9 cellular contexts compared by ENCODE assay signal in genomic region chr1:201025571-201026002, GRCh38. TPM values are rescaled to one million over a fixed set of nuclear protein-coding genes. Genes with fewer than 3 reads are reported as not detected.
DNase-seq lines count a peak whose midpoint lies in the region; ATAC-seq and TF ChIP-seq lines count a peak whose summit lies in the region.
"Had no signal": no experiment of that assay in that cellular context is flagged by ENCODE, and none has a peak within 500 bp of the region (broad histone marks: within the 10 kb centered on the region; RNA-seq: fewer than 3 reads in every experiment).

No MANE protein-coding gene starts in this region.

- peaks cover 39 to 54% of the 10 kb centered on the region in 2 donors for H3K4me1 Mint-ChIP-seq in natural killer cell treated with Interleukin-12 subunit alpha and Interleukin-12 subunit beta and Interleukin-15 and Interleukin-18, amount 100 ng/mL, for 72 hours (ENCODE audit: low read depth in 2 of 2)
- peaks cover 30 to 42% of the 10 kb centered on the region in 2 donors for H3K4me1 Mint-ChIP-seq in natural killer cell
- H3K4me1 Mint-ChIP-seq in stimulated activated effector memory CD8-positive, alpha-beta T cell treated with anti-CD3 and anti-CD28 coated beads, Interleukin-12 subunit alpha, Interleukin-12 subunit beta, amount 100 ng/mL, for 72 hours: peaks cover 68% of the 10 kb centered on the region

- peak overlapping the region; percentile 48 for H3K27ac ChIP-seq in caudate nucleus (ENCODE audit: low read depth, low read length)

- no peak for TF ChIP-seq CTCF in natural killer cell (IDR thresholded peaks at IDR 0.05)

- peak overlapping the region; percentile 44 to 90 for H3K27ac Mint-ChIP-seq in natural killer cell treated with Interleukin-12 subunit alpha and Interleukin-12 subunit beta and Interleukin-15 and Interleukin-18, amount 100 ng/mL, for 72 hours
- H3K27ac Mint-ChIP-seq in natural killer cell: no peak overlapping the region
- peak overlapping the region; percentile 74 for H3K27ac Mint-ChIP-seq in stimulated activated effector memory CD8-positive, alpha-beta T cell treated with anti-CD3 and anti-CD28 coated beads, Interleukin-12 subunit alpha, Interleukin-12 subunit beta, amount 100 ng/mL, for 72 hours

- peak in 1 of 2 donors; percentile 44 for ATAC-seq in natural killer cell treated with Interleukin-12 subunit alpha and Interleukin-12 subunit beta and Interleukin-15 and Interleukin-18, amount 100 ng/mL, for 72 hours
- ATAC-seq in natural killer cell: no peak
- ATAC-seq in stimulated activated effector memory CD8-positive, alpha-beta T cell treated with anti-CD3 and anti-CD28 coated beads, Interleukin-12 subunit alpha, Interleukin-12 subunit beta, amount 100 ng/mL, for 72 hours: peak; percentile 27

- intact Hi-C loops in natural killer cell (cut with micrococcal nuclease): no loop called here

- peak overlapping the region; percentile 83 for H3K4me3 Mint-ChIP-seq in natural killer cell treated with Interleukin-12 subunit alpha and Interleukin-12 subunit beta and Interleukin-15 and Interleukin-18, amount 100 ng/mL, for 72 hours
- H3K4me3 Mint-ChIP-seq in natural killer cell: no peak overlapping the region
- H3K4me3 Mint-ChIP-seq in stimulated activated effector memory CD8-positive, alpha-beta T cell treated with anti-CD3 and anti-CD28 coated beads, Interleukin-12 subunit alpha, Interleukin-12 subunit beta, amount 100 ng/mL, for 72 hours: peak overlapping the region; percentile 99

- no peaks in the 10 kb centered on the region for H3K27me3 Mint-ChIP-seq in natural killer cell treated with Interleukin-12 subunit alpha and Interleukin-12 subunit beta and Interleukin-15 and Interleukin-18, amount 100 ng/mL, for 72 hours
- H3K27me3 Mint-ChIP-seq in natural killer cell (ENCODE audit: low read depth in 2 of 2): no peaks in the 10 kb centered on the region

- in situ Hi-C loops in G401 (cut with HindIII; ENCODE audit: low sequenced_read_pairs): no loop called here

- no peak for DNase-seq in natural killer cell treated with Interleukin-12 subunit alpha and Interleukin-12 subunit beta and Interleukin-15 and Interleukin-18, amount 100 ng/mL, for 72 hours (ENCODE audit: low spot score)
- DNase-seq in natural killer cell (no peak), M059J (ENCODE audit: low read depth) (peak; percentile 81), caudate nucleus (lab: John Stamatoyannopoulos, UW) (no peak), NCI-H2081 (lab: John Stamatoyannopoulos, UW) (no peak), GOT3 (lab: John Stamatoyannopoulos, UW) (no peak), G401 (ENCODE audit: low spot score) (no peak)
- DNase-seq in stimulated activated effector memory CD8-positive, alpha-beta T cell treated with anti-CD3 and anti-CD28 coated beads, Interleukin-12 subunit alpha, Interleukin-12 subunit beta, amount 100 ng/mL, for 72 hours (ENCODE audit: low spot score in 2 of 2): peak in 1 of 2 donors; percentile 75

- no peaks in the 10 kb centered on the region for H3K36me3 Mint-ChIP-seq in natural killer cell treated with Interleukin-12 subunit alpha and Interleukin-12 subunit beta and Interleukin-15 and Interleukin-18, amount 100 ng/mL, for 72 hours
- no peaks in the 10 kb centered on the region for H3K36me3 Mint-ChIP-seq in natural killer cell
- peaks cover 4% of the 10 kb centered on the region for H3K36me3 Mint-ChIP-seq in stimulated activated effector memory CD8-positive, alpha-beta T cell treated with anti-CD3 and anti-CD28 coated beads, Interleukin-12 subunit alpha, Interleukin-12 subunit beta, amount 100 ng/mL, for 72 hours
- H3K36me3 Mint-ChIP-seq: brain had no signal

- no peaks in the 10 kb centered on the region for H3K9me3 Mint-ChIP-seq in natural killer cell treated with Interleukin-12 subunit alpha and Interleukin-12 subunit beta and Interleukin-15 and Interleukin-18, amount 100 ng/mL, for 72 hours
- H3K9me3 Mint-ChIP-seq in natural killer cell: no peaks in the 10 kb centered on the region
- no peaks in the 10 kb centered on the region for H3K9me3 Mint-ChIP-seq in stimulated activated effector memory CD8-positive, alpha-beta T cell treated with anti-CD3 and anti-CD28 coated beads, Interleukin-12 subunit alpha, Interleukin-12 subunit beta, amount 100 ng/mL, for 72 hours

RNA-seq across cellular contexts. Expression of gene KIF21B, which starts 2.1 kb away (rescaled TPM):
- 10 to 100 TPM; 71.1 to 93.3 TPM for total RNA-seq in natural killer cell treated with Interleukin-12 subunit alpha and Interleukin-12 subunit beta and Interleukin-15 and Interleukin-18, amount 100 ng/mL, for 72 hours
- total RNA-seq in natural killer cell: 100 to 1,000 TPM; 102 to 129 (median 126) TPM
- total RNA-seq in M059J (2014; rRNA removed; shearing (Covaris generic)): 0.52 and 1.2 TPM in 2 replicates
- 2.9 and 4.7 TPM in 2 replicates for total RNA-seq in G401 (2014; rRNA removed; shearing (Covaris generic))

Comparison
In these comparisons a context has a peak if more than half of its experiments do, and no peak if none do; other contexts are left out.
1. H3K27ac Mint-ChIP-seq: peak in natural killer cell treated with Interleukin-12 subunit alpha and Interleukin-12 subunit beta and Interleukin-15 and Interleukin-18, amount 100 ng/mL, for 72 hours (2 of 2) and stimulated activated effector memory CD8-positive, alpha-beta T cell treated with anti-CD3 and anti-CD28 coated beads, Interleukin-12 subunit alpha, Interleukin-12 subunit beta, amount 100 ng/mL, for 72 hours (single experiment); none in natural killer cell (0 of 2).
2. RNA of gene KIF21B, which starts 2.1 kb away (total RNA-seq): 102 to 129 TPM in natural killer cell and 71.1 to 93.3 TPM in natural killer cell treated with Interleukin-12 subunit alpha and Interleukin-12 subunit beta and Interleukin-15 and Interleukin-18, amount 100 ng/mL, for 72 hours; 2.9 to 4.7 TPM in G401 and 0.52 to 1.2 TPM in M059J; every median in the first group is over 10 times any median in the second.